Comparison of ENCODE assay signal across 8 cellular contexts in the genomic region with DNA sequence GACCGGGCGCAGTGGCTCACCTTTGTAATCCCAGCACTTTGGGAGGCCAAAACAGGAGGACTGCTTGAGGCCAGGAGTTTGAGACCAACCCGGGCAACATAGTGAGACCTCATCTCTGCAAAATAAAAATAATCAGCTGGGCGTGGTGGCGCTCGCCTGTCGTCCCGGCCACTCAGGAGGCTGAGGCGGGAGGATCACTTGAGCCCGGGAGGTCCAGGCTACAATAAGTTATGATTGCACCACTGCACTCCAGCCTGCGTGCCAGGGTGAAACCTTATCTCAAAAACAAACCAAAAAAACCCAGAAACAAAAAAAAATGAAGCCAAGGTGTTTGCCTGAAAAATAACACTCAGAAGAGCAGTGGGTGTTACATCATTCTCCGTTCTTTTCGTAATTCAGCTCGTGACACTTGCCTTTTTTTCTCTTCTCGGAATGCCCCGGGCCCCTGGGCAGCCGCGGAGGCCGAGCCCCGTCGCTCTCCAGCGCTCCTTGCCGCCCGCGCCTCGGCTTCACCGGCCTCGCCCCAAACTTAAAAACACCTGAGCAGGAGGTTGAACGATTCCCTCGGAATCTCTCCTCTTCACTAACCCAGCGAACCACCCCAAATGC. TPM values are rescaled to one million over a fixed set of nuclear protein-coding genes. Genes with fewer than 3 reads are reported as not detected.
A peak's percentile ranks its signal among the peaks of the same experiment; 100 is the strongest.
DNase-seq lines count a peak whose midpoint lies in the region; ATAC-seq and TF ChIP-seq lines count a peak whose summit lies in the region.

No MANE protein-coding gene starts in this region.

- H3K9me3 ChIP-seq in heart left ventricle (no peaks in the 10 kb centered on the region), gastrocnemius medialis (no peaks in the 10 kb centered on the region)

- H3K36me3 ChIP-seq in BJ (ENCODE audit: control insufficient read depth, insufficient read depth, low read length), result 0 out of 2 replicates have a peak, but pooled peaks cover 1% of the 10 kb centered on the region
- H3K36me3 ChIP-seq in heart left ventricle, result peaks cover 0 to 17% (median 10%) of the 10 kb centered on the region in 9 donors
- H3K36me3 ChIP-seq in gastrocnemius medialis, result peaks cover 0 to 8% of the 10 kb centered on the region in 2 donors

- in situ Hi-C loops in gastrocnemius medialis (cut with MboI; ENCODE audit: low sequenced_read_pairs in 4 of 4), result loop anchor here in 1 of 4 donors (25.0 kb wide), 1 partner anchor 155 kb away; a partner anchor contains a TSS

- H3K27me3 ChIP-seq in BJ (ENCODE audit: control insufficient read depth, insufficient read depth, low read length), result no peaks in the 10 kb centered on the region
- no peaks in the 10 kb centered on the region for H3K27me3 ChIP-seq in heart left ventricle
- no peaks in the 10 kb centered on the region for H3K27me3 ChIP-seq in gastrocnemius medialis

- CTCF ChIA-PET in BJ (lab: Yijun Ruan, JAX), result interaction anchor here (0.6 to 7.3 kb wide), 18 partner anchors 11 to 157 kb away, joined by 3 to 47 read pairs (median 5); a partner anchor contains a TSS

- TF ChIP-seq CTCF in BJ (IDR thresholded peaks at IDR 0.05; ENCODE audit: insufficient read depth, low read depth, low read length), result no peak
- TF ChIP-seq CTCF in heart left ventricle (IDR thresholded peaks at IDR 0.05), result no peak
- no peak for TF ChIP-seq CTCF in gastrocnemius medialis (IDR thresholded peaks at IDR 0.05 in 4 of 5, conservative IDR thresholded peaks at IDR 0.05 in 1 of 5)

- H3K4me3 ChIP-seq in BJ (ENCODE audit: low read depth, low read length) (peak overlapping the region; percentile 92), heart left ventricle (peak overlapping the region; percentile 54 to 88 (median 73)), gastrocnemius medialis (peak overlapping the region; percentile 79 to 100 (median 84))

- H3K4me1 ChIP-seq in heart left ventricle (peaks cover 5 to 57% (median 44%) of the 10 kb centered on the region in 12 donors), gastrocnemius medialis (peaks cover 31 to 59% of the 10 kb centered on the region in 2 donors)

- intact Hi-C loops in heart left ventricle (cut with DNase I) (loop anchor here in 7 of 10 donors (1.0 to 10.0 kb wide), 11 partner anchors 65 to 170 kb away; a partner anchor contains a TSS), gastrocnemius medialis (cut with DNase I; ENCODE audit: low total_unique reads) (loop anchor here (1.0 to 5.0 kb wide), 3 partner anchors 28 to 375 kb away; a partner anchor contains a TSS)

- ATAC-seq in GM19452 (IDR thresholded peaks at IDR 0.05; ENCODE audit: unreplicated experiment) (peak; percentile 15), heart left ventricle (peak in 2 of 4 donors; percentile 9 to 11), gastrocnemius medialis (peak; percentile 37 to 46)

- POLR2A ChIA-PET in BJ (lab: Charles Lee), result interaction anchor here (0.6 kb wide), 1 partner anchor 728 kb away, joined by 7 read pairs; no protein-coding TSS in a partner anchor

- H3K27ac ChIP-seq in heart left ventricle (peak overlapping the region; percentile 74 to 95 (median 84)), gastrocnemius medialis (peak overlapping the region; percentile 89 to 97 (median 94))

- TF ChIP-seq POLR2A in heart left ventricle (IDR thresholded peaks at IDR 0.05) (no peak), gastrocnemius medialis (IDR thresholded peaks at IDR 0.05) (no peak)

- no peak for DNase-seq in BJ (ENCODE audit: low read depth)
- peak; percentile 54 to 65 for DNase-seq in Kasumi-1 (lab: John Stamatoyannopoulos, UW)
- peak; percentile 56 for DNase-seq in activated naive CD4-positive, alpha-beta T cell treated with Interleukin-2 at 50 U/mL for 16 hours
- DNase-seq in heart left ventricle, result peak in 1 of 5 donors; percentile 33
- DNase-seq in gastrocnemius medialis, result no peak
- no peak for DNase-seq in anterior cingulate cortex (lab: John Stamatoyannopoulos, UW)
- DNase-seq in C1 segment of cervical spinal cord (lab: John Stamatoyannopoulos, UW), result no peak

- 43 to 48% (median 45%) methylated on average over 31 of the region's 31 CpGs for WGBS in heart left ventricle, 4 donors

RNA-seq across cellular contexts. Expression of a gene that starts 17.0 kb away (rescaled TPM):
- polyA plus RNA-seq in BJ (2011; rRNA removed), result 0.21 TPM in 1 of 2 replicates, not detected in the other
- polyA minus RNA-seq in BJ (2011; rRNA and poly(A)+ RNA removed), result not detected in 2 replicates
- 1 to 10 TPM; 1.1 to 4.9 (median 2.7) TPM for total RNA-seq in heart left ventricle
- polyA plus RNA-seq in heart left ventricle, result 1 to 10 TPM; 1.2 to 7.6 TPM
- 1 to 10 TPM in 2 of 4 donors, under 1 TPM in 1, not detected in 1; 0.33 to 3.7 (median 1.1) TPM for total RNA-seq in gastrocnemius medialis

RNA-seq across cellular contexts. Expression of a gene that starts 19.4 kb away (rescaled TPM):
- polyA plus RNA-seq in BJ (2011; rRNA removed) (1.1 and 1.4 TPM in 2 replicates), heart left ventricle (10 to 100 TPM; 16.7 to 25.9 TPM)
- polyA minus RNA-seq in BJ (2011; rRNA and poly(A)+ RNA removed), result 0.10 and 0.95 TPM in 2 replicates
- total RNA-seq in heart left ventricle (10 to 100 TPM; 11.8 to 37.9 (median 21.9) TPM), gastrocnemius medialis (10 to 100 TPM in 2 of 4 donors, 1 to 10 TPM in 2; 8.1 to 19.7 (median 10.6) TPM)

RNA-seq across cellular contexts. Expression of a gene that starts 28.8 kb away (rescaled TPM):
- polyA plus RNA-seq in BJ (2011; rRNA removed) (0.72 and 0.89 TPM in 2 replicates), heart left ventricle (1 to 10 TPM; 2.1 to 2.3 TPM)
- 0.31 and 0.47 TPM in 2 replicates for polyA minus RNA-seq in BJ (2011; rRNA and poly(A)+ RNA removed)
- total RNA-seq in heart left ventricle (1 to 10 TPM; 3.3 to 7.8 (median 5.6) TPM), gastrocnemius medialis (10 to 100 TPM; 13.6 to 31.1 (median 27.4) TPM)

RNA-seq across cellular contexts. Expression of a gene that starts 55.6 kb away (rescaled TPM):
- 6.4 and 8.9 TPM in 2 replicates for polyA plus RNA-seq in BJ (2011; rRNA removed)
- 4.9 and 6.2 TPM in 2 replicates for polyA minus RNA-seq in BJ (2011; rRNA and poly(A)+ RNA removed)
- 10 to 100 TPM in 7 of 9 donors, 1 to 10 TPM in 2; 6.3 to 49.4 (median 14.1) TPM for total RNA-seq in heart left ventricle
- 10 to 100 TPM; 11.7 to 18.3 TPM for polyA plus RNA-seq in heart left ventricle
- total RNA-seq in gastrocnemius medialis, result 10 to 100 TPM; 11.4 to 29.8 (median 23.3) TPM

Comparison
In these comparisons a context has a peak if more than half of its experiments do, and no peak if none do; other contexts are left out.
1. DNase-seq: peak in Kasumi-1 (2 of 2) and activated naive CD4-positive, alpha-beta T cell treated with Interleukin-2 at 50 U/mL for 16 hours (single experiment); none in BJ (single experiment), gastrocnemius medialis (0 of 2), anterior cingulate cortex (0 of 58) and C1 segment of cervical spinal cord (0 of 14).
2. Peak in every context shown above with its lines, with median percentiles within 50 percentile points of each other: H3K4me3 ChIP-seq.